ENCODE assay signal across 13 cellular contexts in genomic region chr17:59441459-59442096, GRCh38.
DNase-seq lines count a peak whose midpoint lies in the region; ATAC-seq and TF ChIP-seq lines count a peak whose summit lies in the region.
"Had no signal": no experiment of that assay in that cellular context is flagged by ENCODE, and none has a peak within 500 bp of the region (broad histone marks: within the 10 kb centered on the region; RNA-seq: fewer than 3 reads in every experiment).

No MANE protein-coding gene starts in this region.

- no peaks in the 10 kb centered on the region for H3K79me2 ChIP-seq in PC-3 (ENCODE audit: low read length)

- no TSS peak for BruUV-seq in PC-3 (replicated peaks; lab: Mats Ljungman, UMichigan)

- no peak for ATAC-seq in PC-3
- ATAC-seq in HG02798 (IDR thresholded peaks at IDR 0.05; ENCODE audit: poor library complexity, unreplicated experiment) = no peak

- no peak for DNase-seq in T-helper 2 cell treated with Interferon-gamma antibody and Interleukin-4, amounts not matched to agents 5 μg/mL and 100 μg/mL, for 36 hours (ENCODE audit: low spot score)
- no peak for DNase-seq in T-helper 2 cell
- DNase-seq in PC-3 = no peak
- no peak for DNase-seq in esophagus muscularis mucosa (ENCODE audit: extremely low spot score)
- DNase-seq in spleen = no peak
- DNase-seq in stimulated activated CD8-positive, alpha-beta memory T cell treated with anti-CD3 and anti-CD28 coated beads, Interleukin-4, amount 100 ng/mL, for 48 hours = no peak
- DNase-seq in caudate nucleus (lab: John Stamatoyannopoulos, UW) = no peak
- DNase-seq: cortex of kidney had no signal

- H3K27me3 ChIP-seq in PC-3 (ENCODE audit: low read length) (no peaks in the 10 kb centered on the region), esophagus muscularis mucosa (no peaks in the 10 kb centered on the region), spleen (replicated peaks in 1 of 7) (no peaks in the 10 kb centered on the region)
- H3K27me3 ChIP-seq: SJSA1, upper lobe of left lung had no signal

- H3K27ac Mint-ChIP-seq in T-helper 2 cell treated with Interferon-gamma antibody and Interleukin-4, amounts not matched to agents 5 μg/mL and 100 μg/mL, for 36 hours = peak overlapping the region; percentile 84
- H3K27ac Mint-ChIP-seq: WTC11 had no signal

- no peaks in the 10 kb centered on the region for H3K36me3 ChIP-seq in PC-3 (ENCODE audit: low read depth, low read length)
- no peaks in the 10 kb centered on the region for H3K36me3 ChIP-seq in esophagus muscularis mucosa
- no peaks in the 10 kb centered on the region for H3K36me3 ChIP-seq in spleen
- H3K36me3 ChIP-seq: SJSA1, upper lobe of left lung had no signal

- H3F3A ChIP-seq in PC-3 (ENCODE audit: low read length, unreplicated experiment) = no peaks in the 10 kb centered on the region

- peak overlapping the region; percentile 72 for H3K4me3 Mint-ChIP-seq in T-helper 2 cell treated with Interferon-gamma antibody and Interleukin-4, amounts not matched to agents 5 μg/mL and 100 μg/mL, for 36 hours
- H3K4me3 Mint-ChIP-seq: WTC11 had no signal

- POLR2A ChIA-PET in PC-3 (lab: Charles Lee; ENCODE audit: unreplicated experiment) = no interaction called here

- no peak for TF ChIP-seq EP300 in esophagus muscularis mucosa (IDR thresholded peaks at IDR 0.05)

- no peak overlapping the region for H3K9ac ChIP-seq in PC-3 (ENCODE audit: low read length)

- H3K9me2 ChIP-seq in PC-3 (replicated peaks; ENCODE audit: low read length) = no peaks in the 10 kb centered on the region

- no peak for TF ChIP-seq POLR2A in esophagus muscularis mucosa (IDR thresholded peaks at IDR 0.05; ENCODE audit: low read depth)
- no peak for TF ChIP-seq POLR2A in spleen (IDR thresholded peaks at IDR 0.05)

- no peaks in the 10 kb centered on the region for H3K4me1 ChIP-seq in PC-3 (ENCODE audit: insufficient read depth, low read length)
- H3K4me1 ChIP-seq in esophagus muscularis mucosa = peaks cover 29 to 42% (median 31%) of the 10 kb centered on the region in 4 donors
- H3K4me1 ChIP-seq in spleen = peaks cover 18 to 67% (median 46%) of the 10 kb centered on the region in 6 donors

- H3K4me3 ChIP-seq in PC-3 (ENCODE audit: low read length) = no peak overlapping the region
- H3K4me3 ChIP-seq in esophagus muscularis mucosa = no peak overlapping the region
- peak overlapping the region in 1 of 8 donors; percentile 43 for H3K4me3 ChIP-seq in spleen
- H3K4me3 ChIP-seq: SJSA1, upper lobe of left lung had no signal

- H3K27ac ChIP-seq in PC-3 (ENCODE audit: low read length) = no peak overlapping the region
- peak overlapping the region; percentile 71 to 79 (median 76) for H3K27ac ChIP-seq in esophagus muscularis mucosa (replicated peaks in 1 of 4)
- H3K27ac ChIP-seq in spleen = peak overlapping the region in 7 of 8 donors; percentile 40 to 76 (median 72)
- H3K27ac ChIP-seq in caudate nucleus (ENCODE audit: low read depth, low read length) = no peak overlapping the region
- H3K27ac ChIP-seq: SJSA1 had no signal

- 72% methylated on average over 7 of the region's 7 CpGs for WGBS in esophagus muscularis mucosa
- 68 to 85% (median 81%) methylated on average over 7 of the region's 7 CpGs for WGBS in spleen, 5 donors

- no peaks in the 10 kb centered on the region for H3K36me3 Mint-ChIP-seq in T-helper 2 cell treated with Interferon-gamma antibody and Interleukin-4, amounts not matched to agents 5 μg/mL and 100 μg/mL, for 36 hours (ENCODE audit: low read depth)
- H3K36me3 Mint-ChIP-seq: naive B cell, WTC11 had no signal

- intact Hi-C loops in PC-3 (cut with micrococcal nuclease) (loop anchor here (1.0 to 5.0 kb wide), 3 partner anchors 112 to 219 kb away; partner anchors contain the start of gene GDPD1), esophagus muscularis mucosa (cut with DNase I) (loop anchor here (1.0 to 10.0 kb wide), 3 partner anchors 112 to 219 kb away; partner anchors contain the start of genes DHX40 and GDPD1), spleen (cut with DNase I; ENCODE audit: low total_unique reads) (loop anchor here (5.0 kb wide), 2 partner anchors 114 to 129 kb away; no protein-coding TSS in a partner anchor)

- peak overlapping the region; percentile 24; the same call in 1 of the 2 replicates for H2AFZ ChIP-seq in PC-3 (ENCODE audit: low read length)

- no peaks in the 10 kb centered on the region for H4K20me1 ChIP-seq in PC-3 (ENCODE audit: low read length)

- CTCF ChIA-PET in PC-3 (lab: Charles Lee) = interaction anchor here (0.6 to 1.9 kb wide), 5 partner anchors 86 to 174 kb away, joined by 3 to 14 read pairs (median 7); no protein-coding TSS in a partner anchor

- no peaks in the 10 kb centered on the region for H3K9me3 Mint-ChIP-seq in T-helper 2 cell treated with Interferon-gamma antibody and Interleukin-4, amounts not matched to agents 5 μg/mL and 100 μg/mL, for 36 hours
- H3K9me3 Mint-ChIP-seq: naive B cell, WTC11 had no signal

- H3K9me3 ChIP-seq in PC-3 (ENCODE audit: low read length) (no peaks in the 10 kb centered on the region), esophagus muscularis mucosa (no peaks in the 10 kb centered on the region), spleen (no peaks in the 10 kb centered on the region)
- H3K9me3 ChIP-seq: SJSA1, upper lobe of left lung had no signal

- H3K4me2 ChIP-seq in PC-3 (ENCODE audit: low read length) = no peak overlapping the region

- H3K27me3 Mint-ChIP-seq in T-helper 2 cell treated with Interferon-gamma antibody and Interleukin-4, amounts not matched to agents 5 μg/mL and 100 μg/mL, for 36 hours (ENCODE audit: low read depth) = no peaks in the 10 kb centered on the region
- H3K27me3 Mint-ChIP-seq: naive B cell had no signal

- TF ChIP-seq CTCF in PC-3 (conservative IDR thresholded peaks at IDR 0.05; ENCODE audit: low read depth, low read length) = no peak
- no peak for TF ChIP-seq CTCF in esophagus muscularis mucosa (IDR thresholded peaks at IDR 0.05)
- no peak for TF ChIP-seq CTCF in spleen (IDR thresholded peaks at IDR 0.05 in 8 of 11, conservative IDR thresholded peaks at IDR 0.05 in 3 of 11)

- peaks cover 44% of the 10 kb centered on the region for H3K4me1 Mint-ChIP-seq in T-helper 2 cell treated with Interferon-gamma antibody and Interleukin-4, amounts not matched to agents 5 μg/mL and 100 μg/mL, for 36 hours (ENCODE audit: low read depth)

Comparison
In these comparisons a context has a peak if more than half of its experiments do, and no peak if none do; other contexts are left out.
1. H3K27ac ChIP-seq: peak in esophagus muscularis mucosa (4 of 4) and spleen (7 of 8); none in PC-3 (single experiment) and caudate nucleus (single experiment).